Comparison of ENCODE assay signal across 8 cellular contexts in the genomic region with DNA sequence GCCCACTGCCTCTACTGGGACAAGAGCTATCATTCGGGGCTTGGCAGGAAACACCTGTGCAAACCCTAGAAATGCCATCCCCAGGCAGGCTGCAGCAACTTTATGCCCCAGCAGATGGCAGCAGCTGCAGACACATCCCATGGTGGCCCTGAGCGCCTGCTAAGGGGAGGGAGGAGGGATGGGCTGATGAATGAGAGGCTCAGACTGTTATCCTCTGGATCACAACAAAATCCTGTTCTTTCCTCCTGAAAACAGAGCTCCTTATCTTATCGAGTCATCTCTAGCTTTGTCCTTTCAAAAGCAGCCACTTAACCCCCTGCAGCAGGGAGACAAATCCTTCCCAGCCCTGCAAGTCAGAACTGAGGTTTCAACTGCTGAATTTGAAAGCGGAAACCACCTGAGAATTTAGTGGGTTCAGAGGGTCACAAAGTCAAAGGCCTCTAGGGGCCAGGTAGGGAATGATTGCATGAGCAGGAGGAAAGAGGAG.
DNase-seq lines count a peak whose midpoint lies in the region; ATAC-seq, FAIRE-seq and TF ChIP-seq lines count a peak whose summit lies in the region.

No MANE protein-coding gene starts in this region.

- H3K27me3 ChIP-seq in astrocyte (ENCODE audit: insufficient read depth, low read length) = peaks cover 22% of the 10 kb centered on the region

- no peaks in the 10 kb centered on the region for H3K9me3 ChIP-seq in astrocyte (ENCODE audit: insufficient read depth, low read depth, low read length)

- peaks cover 23% of the 10 kb centered on the region for H3K27me3 Mint-ChIP-seq in astrocyte (ENCODE audit: low read depth, unreplicated experiment)

- no peaks in the 10 kb centered on the region for H3K36me3 ChIP-seq in astrocyte (ENCODE audit: insufficient read depth, low read length)

- no peaks in the 10 kb centered on the region for H3K4me1 ChIP-seq in astrocyte (ENCODE audit: insufficient read depth, low read length)

- no peak for FAIRE-seq in astrocyte (lab: Jason Lieb, UNC)

- ATAC-seq in HG02678 (IDR thresholded peaks at IDR 0.05; ENCODE audit: unreplicated experiment) = peak; percentile 92

- no peaks in the 10 kb centered on the region for H3K36me3 Mint-ChIP-seq in astrocyte (ENCODE audit: low read depth, unreplicated experiment)

- DNase-seq in NCI-H2107 treated with DMSO at 0.1 percent for 48 hours (lab: John Stamatoyannopoulos, UW; ENCODE audit: unreplicated experiment) (peak; percentile 22), NCI-H2107 (lab: John Stamatoyannopoulos, UW) (no peak), NCI-H1092 (lab: John Stamatoyannopoulos, UW) (peak; percentile 45), T-helper 9 cell (peak; percentile 59), astrocyte (ENCODE audit: low read depth) (peak; percentile 25), hepatic stellate cell (ENCODE audit: low spot score) (peak; percentile 66), skeletal muscle cell (ENCODE audit: low read depth) (peak; percentile 34)

- no peak overlapping the region for H3K27ac Mint-ChIP-seq in astrocyte (ENCODE audit: unreplicated experiment)

- no peaks in the 10 kb centered on the region for H3K9me3 Mint-ChIP-seq in astrocyte (ENCODE audit: unreplicated experiment)

- H3K27ac ChIP-seq in astrocyte (ENCODE audit: low read depth, low read length) = no peak overlapping the region

- TF ChIP-seq CTCF in astrocyte (IDR thresholded peaks at IDR 0.05; ENCODE audit: insufficient read depth, low read depth, low read length) = peak; percentile 92

- no peak overlapping the region for H3K9ac ChIP-seq in astrocyte (ENCODE audit: low read length)

- H3K4me3 ChIP-seq in astrocyte (ENCODE audit: insufficient read depth, low read depth, low read length) = no peak overlapping the region
- H3K4me3 ChIP-seq in skeletal muscle cell (ENCODE audit: low read depth, low read length) = no peak overlapping the region

- no peaks in the 10 kb centered on the region for H3K4me1 Mint-ChIP-seq in astrocyte (ENCODE audit: low read depth, unreplicated experiment)

- H4K20me1 ChIP-seq in astrocyte (ENCODE audit: insufficient read depth, low read length) = no peaks in the 10 kb centered on the region

- H3K79me2 ChIP-seq in astrocyte (ENCODE audit: insufficient read depth, low read length) = no peaks in the 10 kb centered on the region

- H2AFZ ChIP-seq in astrocyte (ENCODE audit: low read depth, low read length) = no peak overlapping the region

- no peak overlapping the region for H3K4me3 Mint-ChIP-seq in astrocyte (ENCODE audit: unreplicated experiment)

- H3K4me2 ChIP-seq in astrocyte (ENCODE audit: low read length) = no peak overlapping the region
